Comparison of ENCODE assay signal across 10 cellular contexts in genomic region chr16:80806957-80807356, GRCh38. TPM values are rescaled to one million over a fixed set of nuclear protein-coding genes. Genes with fewer than 3 reads are reported as not detected.
DNase-seq lines count a peak whose midpoint lies in the region; ATAC-seq and TF ChIP-seq lines count a peak whose summit lies in the region.
"Had no signal": no experiment of that assay in that cellular context is flagged by ENCODE, and none has a peak within 500 bp of the region (broad histone marks: within the 10 kb centered on the region; RNA-seq: fewer than 3 reads in every experiment).

No MANE protein-coding gene starts in this region.

- peak overlapping the region; percentile 69 for H3K4me3 Mint-ChIP-seq in natural killer cell treated with Interleukin-12 subunit alpha and Interleukin-12 subunit beta and Interleukin-15 and Interleukin-18, amount 100 ng/mL, for 72 hours
- no peak overlapping the region for H3K4me3 Mint-ChIP-seq in natural killer cell
- H3K4me3 Mint-ChIP-seq: GM23338 had no signal

- intact Hi-C loops in natural killer cell (cut with micrococcal nuclease): no loop called here

- H3K27ac Mint-ChIP-seq in natural killer cell treated with Interleukin-12 subunit alpha and Interleukin-12 subunit beta and Interleukin-15 and Interleukin-18, amount 100 ng/mL, for 72 hours: peak overlapping the region in 1 of 2 donors; percentile 79
- H3K27ac Mint-ChIP-seq in natural killer cell: no peak overlapping the region
- H3K27ac Mint-ChIP-seq: GM23338 had no signal

- H3K27ac ChIP-seq in Peyer's patch: no peak overlapping the region

- TF ChIP-seq POLR2A in Peyer's patch (IDR thresholded peaks at IDR 0.05): no peak

- peaks cover 4% of the 10 kb centered on the region for H3K36me3 Mint-ChIP-seq in natural killer cell treated with Interleukin-12 subunit alpha and Interleukin-12 subunit beta and Interleukin-15 and Interleukin-18, amount 100 ng/mL, for 72 hours
- H3K36me3 Mint-ChIP-seq in natural killer cell: no peaks in the 10 kb centered on the region

- TF ChIP-seq CTCF in natural killer cell (IDR thresholded peaks at IDR 0.05) (no peak), Peyer's patch (IDR thresholded peaks at IDR 0.05) (no peak)

- no peaks in the 10 kb centered on the region for H3K27me3 ChIP-seq in Peyer's patch

- no peaks in the 10 kb centered on the region for H3K9me3 ChIP-seq in Peyer's patch

- H3K4me1 Mint-ChIP-seq in natural killer cell treated with Interleukin-12 subunit alpha and Interleukin-12 subunit beta and Interleukin-15 and Interleukin-18, amount 100 ng/mL, for 72 hours (ENCODE audit: low read depth in 2 of 2): peaks cover 12 to 15% of the 10 kb centered on the region in 2 donors
- H3K4me1 Mint-ChIP-seq in natural killer cell: peaks cover 0 to 8% of the 10 kb centered on the region in 2 donors
- H3K4me1 Mint-ChIP-seq: GM23338 had no signal

- H3K4me1 ChIP-seq in Peyer's patch: peaks cover 0 to 7% (median 2%) of the 10 kb centered on the region in 4 donors

- peaks cover 3% of the 10 kb centered on the region for H3K9me3 Mint-ChIP-seq in natural killer cell treated with Interleukin-12 subunit alpha and Interleukin-12 subunit beta and Interleukin-15 and Interleukin-18, amount 100 ng/mL, for 72 hours
- no peaks in the 10 kb centered on the region for H3K9me3 Mint-ChIP-seq in natural killer cell
- H3K9me3 Mint-ChIP-seq: GM23338 had no signal

- no peak overlapping the region for H3K4me3 ChIP-seq in Peyer's patch
- H3K4me3 ChIP-seq: GM23338 had no signal

- peaks cover 7 to 31% of the 10 kb centered on the region in 2 donors for H3K27me3 Mint-ChIP-seq in natural killer cell treated with Interleukin-12 subunit alpha and Interleukin-12 subunit beta and Interleukin-15 and Interleukin-18, amount 100 ng/mL, for 72 hours
- H3K27me3 Mint-ChIP-seq in natural killer cell (ENCODE audit: low read depth in 2 of 2): peaks cover 26 to 32% of the 10 kb centered on the region in 2 donors

- peak; percentile 69 for DNase-seq in natural killer cell treated with Interleukin-12 subunit alpha and Interleukin-12 subunit beta and Interleukin-15 and Interleukin-18, amount 100 ng/mL, for 72 hours (ENCODE audit: low spot score)
- DNase-seq in natural killer cell (no peak), hepatic stellate cell (ENCODE audit: low spot score) (peak; percentile 43), SK-N-DZ (ENCODE audit: low spot score) (no peak), Peyer's patch (no peak)
- DNase-seq in activated T-cell treated with anti-CD3 and anti-CD28 coated beads, Interleukin-2, amount 50 U/mL, for 48 hours: peak; percentile 73 to 75
- DNase-seq: NCI-H510A treated with DMSO at 0.1 percent for 48 hours had no signal

- H3K36me3 ChIP-seq in Peyer's patch: no peaks in the 10 kb centered on the region

- ATAC-seq in natural killer cell treated with Interleukin-12 subunit alpha and Interleukin-12 subunit beta and Interleukin-15 and Interleukin-18, amount 100 ng/mL, for 72 hours: peak; percentile 66 to 78
- ATAC-seq in natural killer cell (no peak), GM19324 (IDR thresholded peaks at IDR 0.05; ENCODE audit: low FRiP score, unreplicated experiment) (no peak), HG03354 (IDR thresholded peaks at IDR 0.05; ENCODE audit: poor library complexity, severe bottlenecking, unreplicated experiment) (no peak)
- ATAC-seq: GM23338 had no signal

RNA-seq across cellular contexts. Expression of gene CDYL2, which starts 2.6 kb away (rescaled TPM):
- 100 to 1,000 TPM in 1 of 2 donors, 10 to 100 TPM in 1; 15.8 to 114 TPM for total RNA-seq in natural killer cell treated with Interleukin-12 subunit alpha and Interleukin-12 subunit beta and Interleukin-15 and Interleukin-18, amount 100 ng/mL, for 72 hours
- 10 to 100 TPM in 1 of 3 donors, 1 to 10 TPM in 2; 2.7 to 14.5 (median 3.4) TPM for total RNA-seq in natural killer cell
- polyA plus RNA-seq in SK-N-DZ (2014; cell fraction: cytosol; rRNA removed): 0.28 and 0.58 TPM in 2 replicates
- polyA plus RNA-seq in SK-N-DZ (2014; cell fraction: nucleus; rRNA removed): 0.76 and 0.90 TPM in 2 replicates
- 10 to 100 TPM in 2 of 4 donors, 1 to 10 TPM in 2; 7.4 to 18.6 (median 9.4) TPM for total RNA-seq in Peyer's patch

Comparison
In these comparisons a context has a peak if more than half of its experiments do, and no peak if none do; other contexts are left out.
1. ATAC-seq: peak in natural killer cell treated with Interleukin-12 subunit alpha and Interleukin-12 subunit beta and Interleukin-15 and Interleukin-18, amount 100 ng/mL, for 72 hours (2 of 2); none in natural killer cell (0 of 3), GM19324 (single experiment) and HG03354 (single experiment).
2. DNase-seq: peak in natural killer cell treated with Interleukin-12 subunit alpha and Interleukin-12 subunit beta and Interleukin-15 and Interleukin-18, amount 100 ng/mL, for 72 hours (single experiment), activated T-cell treated with anti-CD3 and anti-CD28 coated beads, Interleukin-2, amount 50 U/mL, for 48 hours (2 of 2) and hepatic stellate cell (single experiment); none in natural killer cell (single experiment), SK-N-DZ (single experiment) and Peyer's patch (0 of 3).